Comparison of ENCODE assay signal across 8 cellular contexts in genomic region chr9:133955821-133956411, GRCh38. TPM values are rescaled to one million over a fixed set of nuclear protein-coding genes. Genes with fewer than 3 reads are reported as not detected.
A peak's percentile ranks its signal among the peaks of the same experiment; 100 is the strongest.
DNase-seq lines count a peak whose midpoint lies in the region; ATAC-seq, FAIRE-seq and TF ChIP-seq lines count a peak whose summit lies in the region.

No MANE protein-coding gene starts in this region.

- CTCF ChIA-PET in K562 (lab: Yijun Ruan, JAX; ENCODE audit: low intra/inter-chr PET ratio) = no interaction called here

- H4K20me1 ChIP-seq in OCI-LY3 (ENCODE audit: insufficient read depth, low read length) (peaks cover 10% of the 10 kb centered on the region), K562 (replicated peaks; ENCODE audit: control insufficient read depth, insufficient read depth, low read length) (peaks cover 18% of the 10 kb centered on the region), MM.1S (ENCODE audit: insufficient read depth, low read length) (no peaks in the 10 kb centered on the region)

- H2AFZ ChIP-seq in OCI-LY3 (ENCODE audit: low read depth, low read length) = no peak overlapping the region
- H2AFZ ChIP-seq in K562 (ENCODE audit: low read depth, low read length) = no peak overlapping the region
- H2AFZ ChIP-seq in MM.1S (ENCODE audit: low read length) = no peak overlapping the region

- TF ChIP-seq EP300 in K562 (IDR thresholded peaks at IDR 0.05; ENCODE audit: low read length) = no peak

- H3K9me2 ChIP-seq in MM.1S (replicated peaks; ENCODE audit: insufficient read depth, low read length) = no peaks in the 10 kb centered on the region

- no peak for TF ChIP-seq RAD21 in K562 (CRISPR knock-in tag; conservative IDR thresholded peaks at IDR 0.05 in 1 of 2, IDR thresholded peaks at IDR 0.05 in 1 of 2)

- H3K4me3 ChIP-seq in OCI-LY3 (ENCODE audit: low read length) (peak overlapping the region; percentile 80), K562 (no peak overlapping the region), MM.1S (ENCODE audit: low read length) (no peak overlapping the region)

- H3K27ac ChIP-seq in OCI-LY3 (ENCODE audit: low read length) = peak overlapping the region; percentile 94
- no peak overlapping the region for H3K27ac ChIP-seq in K562 (ENCODE audit: extremely low read depth, low read depth, low read length)
- no peak overlapping the region for H3K27ac ChIP-seq in MM.1S (ENCODE audit: low read length)

- H3K4me1 ChIP-seq in OCI-LY3 (ENCODE audit: low read length) = peaks cover 85% of the 10 kb centered on the region
- peaks cover 0 to 11% of the 10 kb centered on the region in 2 experiments; a peak in 2 of 5 replicates for H3K4me1 ChIP-seq in K562 (replicated peaks in 1 of 2; ENCODE audit: control insufficient read depth in 2 of 2, insufficient read depth in 2 of 2, low read length in 2 of 2)
- no peaks in the 10 kb centered on the region for H3K4me1 ChIP-seq in MM.1S (ENCODE audit: low read length)

- peaks cover 85% of the 10 kb centered on the region for H3K79me2 ChIP-seq in OCI-LY3 (ENCODE audit: low read length)
- H3K79me2 ChIP-seq in K562 (ENCODE audit: control insufficient read depth, insufficient read depth, low read length) = no peaks in the 10 kb centered on the region
- H3K79me2 ChIP-seq in MM.1S (ENCODE audit: low read length) = no peaks in the 10 kb centered on the region

- 2% methylated on average over 14 of the region's 15 CpGs for WGBS in K562 (ENCODE audit: insufficient coverage, low coverage, missing lambda C conversion rate)

- H3K9me1 ChIP-seq in K562 (ENCODE audit: control insufficient read depth, insufficient read depth, low read length) = peaks cover 4% of the 10 kb centered on the region

- H3F3A ChIP-seq in MM.1S (ENCODE audit: insufficient read depth, low read length) = no peaks in the 10 kb centered on the region

- no peak for FAIRE-seq in K562 (lab: Jason Lieb, UNC)

- intact Hi-C loops in K562 (cut with micrococcal nuclease) = no loop called here

- H3K9me3 ChIP-seq in OCI-LY3 (ENCODE audit: insufficient read depth, low read length) (no peaks in the 10 kb centered on the region), K562 (replicated peaks; ENCODE audit: control insufficient read depth, insufficient read depth, low read depth, low read length) (no peaks in the 10 kb centered on the region), MM.1S (replicated peaks; ENCODE audit: insufficient read depth, low read length) (no peaks in the 10 kb centered on the region)

- in situ Hi-C loops in K562 (cut with MboI) = no loop called here

- TF ChIP-seq CTCF in GM12874 (IDR thresholded peaks at IDR 0.05; ENCODE audit: insufficient read depth, low read depth, low read length) = 0 out of 2 replicates have a peak, but pooled peaks have one; percentile 5
- TF ChIP-seq CTCF in OCI-LY3 (IDR thresholded peaks at IDR 0.05; ENCODE audit: low read depth, low read length) = peak; percentile 13; the same call in 1 of the 2 replicates
- TF ChIP-seq CTCF in K562 (IDR thresholded peaks at IDR 0.05 in 2 of 3, conservative IDR thresholded peaks at IDR 0.05 in 1 of 3; ENCODE audit: insufficient read depth in 2 of 3, low read depth in 1 of 3, low read length in 3 of 3) = no peak
- no peak for TF ChIP-seq CTCF in MM.1S (IDR thresholded peaks at IDR 0.05; ENCODE audit: low read length)

- DNase-seq in K562 (ENCODE audit: extremely low read depth in 1 of 4, low spot score in 3 of 4) = no peak
- peak; percentile 40 to 58 for DNase-seq in lung microvascular endothelial cell (ENCODE audit: low read depth in 2 of 2)
- DNase-seq in MM.1S = no peak
- DNase-seq in GDM1 (lab: John Stamatoyannopoulos, UW) = no peak

- peaks cover 12% of the 10 kb centered on the region for H3K36me3 ChIP-seq in OCI-LY3 (replicated peaks; ENCODE audit: low read depth, low read length)
- H3K36me3 ChIP-seq in K562 (ENCODE audit: control insufficient read depth, insufficient read depth, low read length) = no peaks in the 10 kb centered on the region
- no peaks in the 10 kb centered on the region for H3K36me3 ChIP-seq in MM.1S (replicated peaks; ENCODE audit: insufficient read depth, low read length)

- H3K4me2 ChIP-seq in OCI-LY3 (ENCODE audit: low read length) = peak overlapping the region; percentile 100
- no peak overlapping the region for H3K4me2 ChIP-seq in K562 (ENCODE audit: insufficient read depth, low read length)
- H3K4me2 ChIP-seq in MM.1S (ENCODE audit: low read depth, low read length) = no peak overlapping the region

- BruUV-seq in K562 (replicated peaks; lab: Mats Ljungman, UMichigan) = no TSS peak

- POLR2A ChIA-PET in K562 (lab: Yijun Ruan, JAX) = interaction anchor here (0.5 to 0.6 kb wide), 2 partner anchors 93 to 420 kb away, joined by 3 to 4 read pairs; no protein-coding TSS in a partner anchor

- H3K27me3 ChIP-seq in OCI-LY3 (ENCODE audit: low read depth, low read length) (no peaks in the 10 kb centered on the region), K562 (ENCODE audit: control insufficient read depth in 2 of 2, insufficient read depth in 2 of 2, low read length in 2 of 2) (peaks cover 9 to 58% of the 10 kb centered on the region in 2 experiments; a peak in 4 of 5 replicates), MM.1S (replicated peaks; ENCODE audit: insufficient read depth, low read length) (peaks cover 38% of the 10 kb centered on the region)

- H3K9ac ChIP-seq in OCI-LY3 (ENCODE audit: low read length) = peak overlapping the region; percentile 97
- no peak overlapping the region; a peak in 1 of 4 replicates for H3K9ac ChIP-seq in K562 (ENCODE audit: insufficient read depth in 1 of 2, low read depth in 2 of 2, low read length in 2 of 2)
- H3K9ac ChIP-seq in MM.1S (ENCODE audit: low read length) = no peak overlapping the region

- peak; percentile 44; the same call in 1 of the 3 replicates for ATAC-seq in K562
- ATAC-seq in GM19452 (IDR thresholded peaks at IDR 0.05; ENCODE audit: unreplicated experiment) = no peak
- ATAC-seq in HG02885 (IDR thresholded peaks at IDR 0.05; ENCODE audit: poor library complexity, unreplicated experiment) = no peak

- no peak for TF ChIP-seq POLR2A in K562 (conservative IDR thresholded peaks at IDR 0.05)

TF ChIP-seq in K562, 482 proteins besides CTCF, POLR2A, EP300 and RAD21:
- TF ChIP-seq CTBP1 (IDR thresholded peaks at IDR 0.05; ENCODE audit: borderline replicate concordance) (no peak), OTX1 (CRISPR knock-in tag; IDR thresholded peaks at IDR 0.05) (no peak), TCF15 (CRISPR knock-in tag; IDR thresholded peaks at IDR 0.05) (no peak)

RNA-seq across cellular contexts. Expression of gene VAV2, which starts 36.2 kb away (rescaled TPM):
- total RNA-seq in K562 (2011; cell fraction: chromatin; rRNA removed; ENCODE audit: low replicate concordance) = 4.0 and 7.9 TPM in 2 replicates
- total RNA-seq in K562 (2011; cell fraction: nucleolus; rRNA removed) = 2.4 and 2.5 TPM in 2 replicates
- total RNA-seq in K562 (2011; cell fraction: nucleoplasm; rRNA removed) = 1.8 and 4.4 TPM in 2 replicates
- total RNA-seq in K562 (2014; rRNA removed) (1.0 and 1.5 TPM in 2 replicates), K562 (2014; rRNA removed; fragmentation: Illumina TruSeq; extraction: Trizol) (0.76 and 1.3 TPM in 2 replicates), K562 (2015; rRNA removed; fragmentation: Illumina TruSeq; extraction: Trizol) (0.91 and 0.94 TPM in 2 replicates), K562 (2021) (2.7 and 3.0 TPM in 2 replicates), lung microvascular endothelial cell (10.0 and 17.7 TPM in 2 replicates)
- polyA plus RNA-seq in K562 (2011; rRNA removed) (0.79 and 1.0 TPM in 2 replicates), K562 (2014; fragmentation: Illumina TruSeq; extraction: Trizol) (1.5 and 1.7 TPM in 2 replicates), K562 (2014; fragmentation: Nextera tagmentation; extraction: Ambion mirVana) (under 1 TPM in 1 of 2 experiments, not detected in 1; 0.01 TPM), K562 (2014; rRNA removed) (1.2 and 1.5 TPM in 2 replicates)
- 0.77 and 1.4 TPM in 2 replicates for polyA plus RNA-seq in K562 (2011; cell fraction: cytosol; rRNA removed)
- polyA plus RNA-seq in K562 (2011; cell fraction: nucleus; rRNA removed) = 1.4 and 2.5 TPM in 2 replicates
- 0.75 and 1.2 TPM in 2 replicates for polyA plus RNA-seq in K562 (2012)
- polyA minus RNA-seq in K562 (2011; rRNA and poly(A)+ RNA removed) = 1.5 and 1.9 TPM in 2 replicates
- polyA minus RNA-seq in K562 (2011; cell fraction: cytosol; rRNA and poly(A)+ RNA removed) = 1.8 and 2.1 TPM in 2 replicates
- 1.4 and 1.9 TPM in 2 replicates for polyA minus RNA-seq in K562 (2011; cell fraction: nucleus; rRNA and poly(A)+ RNA removed)

Comparison
In these comparisons a context has a peak if more than half of its experiments do, and no peak if none do; other contexts are left out.
1. CTCF ChIP-seq: peak in GM12874 (single experiment) and OCI-LY3 (single experiment); none in K562 (0 of 3) and MM.1S (single experiment).
2. DNase-seq: peak in lung microvascular endothelial cell (2 of 2); none in K562 (0 of 4), MM.1S (single experiment) and GDM1 (single experiment).